ENCODE assay signal across 21 cellular contexts in the genomic region with DNA sequence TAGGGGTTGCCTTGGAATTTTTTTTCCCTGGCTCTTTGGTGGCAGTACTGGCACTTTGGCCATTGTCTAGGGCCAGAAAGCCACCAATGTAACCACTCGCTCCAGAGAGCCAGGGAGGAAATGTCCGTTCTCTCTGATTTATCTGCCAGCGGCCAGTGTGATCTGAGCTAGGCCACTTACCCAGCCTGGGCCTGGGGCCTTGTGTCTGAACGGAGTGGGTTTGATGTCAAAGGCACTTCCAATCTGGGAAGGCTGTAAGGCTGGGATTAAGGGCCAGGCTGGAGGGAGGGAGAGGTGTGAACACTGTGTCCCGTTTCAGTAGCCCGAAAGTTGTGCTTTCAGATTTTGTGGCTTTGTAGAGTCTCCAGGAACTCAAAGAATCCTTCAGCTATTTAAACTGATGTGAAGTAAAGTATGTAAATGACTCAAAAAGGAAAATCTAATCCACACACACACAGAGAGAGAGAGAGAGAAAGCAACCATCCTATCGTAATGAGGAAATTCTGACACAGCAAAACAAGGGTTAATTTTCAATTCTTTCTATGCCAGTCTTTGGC.
"Had no signal": no experiment of that assay in that cellular context is flagged by ENCODE, and none has a peak within 500 bp of the region (broad histone marks: within the 10 kb centered on the region; RNA-seq: fewer than 3 reads in every experiment).

No MANE protein-coding gene starts in this region.

- H3K9me3 ChIP-seq: psoas muscle, suprapubic skin, upper lobe of right lung had no signal

- DNase-seq: activated CD4-positive, alpha-beta T cell treated with anti-CD3 and anti-CD28 coated beads for 4 hours; activated CD8-positive, alpha-beta T cell treated with anti-CD3 and anti-CD28 coated beads, Interleukin-2, amount 10 ng/mL, durations not matched to agents 7 days and 5 days; activated naive CD4-positive, alpha-beta T cell treated with Interleukin-2 at 50 U/mL for 16 hours; activated naive CD8-positive, alpha-beta T cell treated with anti-CD3 and anti-CD28 coated beads, Interleukin-2, amount 50 U/mL, for 24 hours; central memory CD4-positive, alpha-beta T cell; effector CD8-positive, alpha-beta T cell; immature natural killer cell; left cardiac atrium; psoas muscle; stimulated activated CD4-positive, alpha-beta T cell treated with anti-CD3 and anti-CD28 coated beads, Interleukin-12 subunit alpha, Interleukin-12 subunit beta, amount 100 ng/mL, for 4 hours; stimulated activated CD4-positive, alpha-beta T cell treated with anti-CD3 and anti-CD28 coated beads, Interleukin-2, amount 100 ng/mL, for 48 hours; stimulated activated CD8-positive, alpha-beta memory T cell treated with anti-CD3 and anti-CD28 coated beads, Interleukin-4, amount 100 ng/mL, for 48 hours; stimulated activated naive CD8-positive, alpha-beta T cell treated with anti-CD3 and anti-CD28 coated beads, Interleukin-15, Interleukin-2, amounts not matched to agents 100 U/mL and 50 U/mL, for 24 hours; T-helper 1 cell; upper lobe of right lung; WERI-Rb-1 had no signal

- H3K36me3 ChIP-seq: suprapubic skin, upper lobe of right lung, WERI-Rb-1 had no signal

- H3K4me1 ChIP-seq: suprapubic skin, upper lobe of right lung had no signal

- H3K4me3 Mint-ChIP-seq: activated CD8-positive, alpha-beta T cell treated with anti-CD3 and anti-CD28 coated beads, Interleukin-2, amount 10 ng/mL, durations not matched to agents 7 days and 5 days; activated naive CD8-positive, alpha-beta T cell treated with anti-CD3 and anti-CD28 coated beads, Interleukin-2, amount 50 U/mL, for 24 hours; immature natural killer cell; natural killer cell treated with Interleukin-12 subunit alpha and Interleukin-12 subunit beta and Interleukin-15 and Interleukin-18, amount 100 ng/mL, for 72 hours had no signal

- H3K4me1 Mint-ChIP-seq: activated naive CD8-positive, alpha-beta T cell treated with anti-CD3 and anti-CD28 coated beads, Interleukin-2, amount 50 U/mL, for 24 hours; immature natural killer cell had no signal

- H3K27ac Mint-ChIP-seq: activated CD8-positive, alpha-beta T cell treated with anti-CD3 and anti-CD28 coated beads, Interleukin-2, amount 10 ng/mL, durations not matched to agents 7 days and 5 days; activated naive CD8-positive, alpha-beta T cell treated with anti-CD3 and anti-CD28 coated beads, Interleukin-2, amount 50 U/mL, for 24 hours; immature natural killer cell; natural killer cell treated with Interleukin-12 subunit alpha and Interleukin-12 subunit beta and Interleukin-15 and Interleukin-18, amount 100 ng/mL, for 72 hours had no signal

- H3K27ac ChIP-seq: coronary artery, epithelial cell of prostate, psoas muscle, suprapubic skin, upper lobe of right lung, WERI-Rb-1 had no signal

- H3K27me3 ChIP-seq: suprapubic skin, upper lobe of right lung had no signal

- ATAC-seq: activated CD8-positive, alpha-beta T cell treated with anti-CD3 and anti-CD28 coated beads, Interleukin-2, amount 10 ng/mL, durations not matched to agents 7 days and 5 days; activated naive CD8-positive, alpha-beta T cell treated with anti-CD3 and anti-CD28 coated beads, Interleukin-2, amount 50 U/mL, for 24 hours; left cardiac atrium; natural killer cell treated with Interleukin-12 subunit alpha and Interleukin-12 subunit beta and Interleukin-15 and Interleukin-18, amount 100 ng/mL, for 72 hours; psoas muscle; sciatic nerve; stimulated activated naive CD8-positive, alpha-beta T cell treated with anti-CD3 and anti-CD28 coated beads, Interleukin-15, Interleukin-2, amounts not matched to agents 100 U/mL and 50 U/mL, for 24 hours; upper lobe of right lung had no signal

- H3K4me3 ChIP-seq: coronary artery, psoas muscle, suprapubic skin, upper lobe of right lung had no signal

- H3K36me3 Mint-ChIP-seq: immature natural killer cell; natural killer cell treated with Interleukin-12 subunit alpha and Interleukin-12 subunit beta and Interleukin-15 and Interleukin-18, amount 100 ng/mL, for 72 hours had no signal
